ENCODE assay signal across 29 cellular contexts in the genomic region with DNA sequence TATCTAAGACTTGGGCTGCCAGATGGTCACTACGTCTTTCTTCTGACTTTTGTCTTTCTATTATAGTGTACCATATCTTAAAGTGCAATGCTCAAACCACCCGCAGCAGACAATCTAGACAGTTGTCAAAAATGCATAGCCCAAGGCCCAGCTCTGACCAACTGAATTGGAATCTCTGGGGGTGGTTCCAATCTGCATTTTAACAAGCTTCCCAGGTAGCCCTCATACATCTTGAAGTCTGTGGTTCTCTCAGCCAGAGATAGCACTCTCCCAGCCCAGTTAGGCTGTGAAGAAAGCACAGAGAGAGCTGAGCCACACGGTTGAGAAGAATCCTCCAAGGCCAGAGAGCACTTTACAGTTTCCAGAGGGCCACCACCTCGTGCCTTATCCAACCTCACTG.
"Had no signal": no experiment of that assay in that cellular context is flagged by ENCODE, and none has a peak within 500 bp of the region (broad histone marks: within the 10 kb centered on the region; RNA-seq: fewer than 3 reads in every experiment).

No MANE protein-coding gene starts in this region.

- H3K27ac ChIP-seq: ascending aorta, breast epithelium, cardiac muscle cell, colonic mucosa, dorsolateral prefrontal cortex had no signal

- DNase-seq: activated CD4-positive, alpha-beta memory T cell treated with anti-CD3 and anti-CD28 coated beads for 36 hours; activated CD4-positive, alpha-beta T cell treated with anti-CD3 and anti-CD28 coated beads for 36 hours; activated CD4-positive, alpha-beta T cell treated with anti-CD3 and anti-CD28 coated beads, Interleukin-2, amount 10 ng/mL, durations not matched to agents 24 days and 14 days; activated CD4-positive, CD25-positive, alpha-beta regulatory T cell; activated CD4-positive, CD25-positive, alpha-beta regulatory T cell treated with anti-CD3 and anti-CD28 coated beads, Interleukin-2, amount 50 U/mL, for 72 hours; activated CD8-positive, alpha-beta memory T cell treated with anti-CD3 and anti-CD28 coated beads, Interleukin-2, amount 50 U/mL, for 48 hours; activated CD8-positive, alpha-beta T cell treated with anti-CD3 and anti-CD28 coated beads, Interleukin-2, amount 10 ng/mL, durations not matched to agents 7 days and 5 days; activated gamma-delta T cell; activated naive CD4-positive, alpha-beta T cell; activated naive CD4-positive, alpha-beta T cell treated with anti-CD3 and anti-CD28 coated beads, Interleukin-2, amount 10 ng/mL, durations not matched to agents 7 days and 5 days; activated naive CD8-positive, alpha-beta T cell treated with anti-CD3 and anti-CD28 coated beads, Interleukin-2, amount 10 ng/mL, durations not matched to agents 7 days and 5 days; activated T-cell treated with anti-CD3 and anti-CD28 coated beads for 4 hours; activated T-cell treated with anti-CD3 and anti-CD28 coated beads, Interleukin-2, amount 50 U/mL, for 24 hours; activated T-cell treated with anti-CD3 and anti-CD28 coated beads, Interleukin-2, amount 50 U/mL, for 72 hours; central memory CD4-positive, alpha-beta T cell; cerebellar nuclear complex; colonic mucosa; dorsolateral prefrontal cortex; effector memory CD4-positive, alpha-beta T cell; endodermal cell; foreskin fibroblast; head of caudate nucleus; T-helper 2 cell had no signal

- H3K4me3 ChIP-seq: ascending aorta, breast epithelium, cardiac muscle cell, colonic mucosa, dorsolateral prefrontal cortex had no signal

- ATAC-seq: activated CD4-positive, alpha-beta T cell treated with anti-CD3 and anti-CD28 coated beads for 36 hours; activated CD8-positive, alpha-beta T cell treated with anti-CD3 and anti-CD28 coated beads, Interleukin-2, amount 10 ng/mL, durations not matched to agents 7 days and 5 days; activated naive CD4-positive, alpha-beta T cell treated with anti-CD3 and anti-CD28 coated beads, Interleukin-2, amount 50 U/mL, for 72 hours; activated T-cell treated with anti-CD3 and anti-CD28 coated beads, Interleukin-2, amount 50 U/mL, for 72 hours; esophagus mucosa had no signal

- H3K36me3 ChIP-seq: ascending aorta, breast epithelium, cardiac muscle cell, colonic mucosa had no signal

- FAIRE-seq: frontal cortex had no signal

- H3K9me3 ChIP-seq: ascending aorta, breast epithelium, colonic mucosa had no signal
